ENCODE assay signal across 29 cellular contexts in genomic region chr5:59831341-59831989, GRCh38.
A peak's percentile ranks its signal among the peaks of the same experiment; 100 is the strongest.
DNase-seq lines count a peak whose midpoint lies in the region; ATAC-seq, FAIRE-seq and TF ChIP-seq lines count a peak whose summit lies in the region.
"Had no signal": no experiment of that assay in that cellular context is flagged by ENCODE, and none has a peak within 500 bp of the region (broad histone marks: within the 10 kb centered on the region; RNA-seq: fewer than 3 reads in every experiment).

No MANE protein-coding gene starts in this region.

- H3K4me1 Mint-ChIP-seq in glutamatergic neuron (ENCODE audit: low read depth, unreplicated experiment) (peaks cover 38% of the 10 kb centered on the region), CD14-positive monocyte (no peaks in the 10 kb centered on the region)
- H3K4me1 Mint-ChIP-seq in activated T-cell treated with anti-CD3 and anti-CD28 coated beads, Interleukin-2, amount 50 U/mL, for 24 hours (ENCODE audit: low read depth): no peaks in the 10 kb centered on the region
- H3K4me1 Mint-ChIP-seq: activated naive CD4-positive, alpha-beta T cell treated with anti-CD3 and anti-CD28 coated beads, Interleukin-2, amount 10 ng/mL, durations not matched to agents 7 days and 5 days; memory B cell; naive B cell; stimulated activated effector memory CD8-positive, alpha-beta T cell treated with anti-CD3 and anti-CD28 coated beads, Interleukin-12 subunit alpha, Interleukin-12 subunit beta, amount 100 ng/mL, for 72 hours had no signal

- TF ChIP-seq EP300 in A549 (IDR thresholded peaks at IDR 0.05): no peak

- intact Hi-C loops in CD14-positive monocyte (cut with micrococcal nuclease): no loop called here

- H3K27me3 Mint-ChIP-seq in glutamatergic neuron (ENCODE audit: unreplicated experiment) (peaks cover 6% of the 10 kb centered on the region), CD14-positive monocyte (ENCODE audit: low read depth in 3 of 3) (peaks cover 0 to 2% (median 0%) of the 10 kb centered on the region in 3 donors)
- no peaks in the 10 kb centered on the region for H3K27me3 Mint-ChIP-seq in activated T-cell treated with anti-CD3 and anti-CD28 coated beads, Interleukin-2, amount 50 U/mL, for 24 hours
- H3K27me3 Mint-ChIP-seq: activated naive CD4-positive, alpha-beta T cell treated with anti-CD3 and anti-CD28 coated beads, Interleukin-2, amount 10 ng/mL, durations not matched to agents 7 days and 5 days; IgD-negative memory B cell; naive B cell had no signal

- no peak for TF ChIP-seq RAD21 in A549 (conservative IDR thresholded peaks at IDR 0.05 in 1 of 2, IDR thresholded peaks at IDR 0.05 in 1 of 2)

- H3K4me3 Mint-ChIP-seq in glutamatergic neuron (ENCODE audit: unreplicated experiment): no peak overlapping the region
- H3K4me3 Mint-ChIP-seq in activated T-cell treated with anti-CD3 and anti-CD28 coated beads, Interleukin-2, amount 50 U/mL, for 24 hours: no peak overlapping the region
- no peak overlapping the region for H3K4me3 Mint-ChIP-seq in CD14-positive monocyte
- H3K4me3 Mint-ChIP-seq: activated naive CD4-positive, alpha-beta T cell treated with anti-CD3 and anti-CD28 coated beads, Interleukin-2, amount 10 ng/mL, durations not matched to agents 7 days and 5 days; activated T-cell treated with anti-CD3 and anti-CD28 coated beads, Interleukin-2, amount 50 U/mL, for 72 hours; IgD-negative memory B cell; memory B cell; naive B cell; stimulated activated effector memory CD8-positive, alpha-beta T cell treated with anti-CD3 and anti-CD28 coated beads, Interleukin-12 subunit alpha, Interleukin-12 subunit beta, amount 100 ng/mL, for 72 hours had no signal

- H3K4me3 ChIP-seq in A549 (no peak overlapping the region), HEK293 (ENCODE audit: low read depth, low read length) (no peak overlapping the region), SJCRH30 (no peak overlapping the region)
- H3K4me3 ChIP-seq: suprapubic skin, vagina had no signal

- no peak for ATAC-seq in A549
- ATAC-seq in GM21786 (IDR thresholded peaks at IDR 0.05; ENCODE audit: unreplicated experiment): no peak
- ATAC-seq: activated CD4-positive, CD25-positive, alpha-beta regulatory T cell treated with anti-CD3 and anti-CD28 coated beads, Interleukin-2, amount 50 U/mL, for 24 hours; activated T-cell treated with anti-CD3 and anti-CD28 coated beads, Interleukin-2, amount 50 U/mL, for 72 hours; HCT116; left cardiac atrium; right cardiac atrium; stimulated activated effector memory CD8-positive, alpha-beta T cell treated with anti-CD3 and anti-CD28 coated beads, Interleukin-12 subunit alpha, Interleukin-12 subunit beta, amount 100 ng/mL, for 72 hours had no signal

- 58% methylated on average over 4 of the region's 4 CpGs for WGBS in A549 (ENCODE audit: missing lambda C conversion rate)

- POLR2A ChIA-PET in A549 (lab: Yijun Ruan, JAX): no interaction called here
- POLR2A ChIA-PET in HEK293 (lab: Yijun Ruan, JAX): no interaction called here

- TF ChIP-seq POLR2A in A549 (IDR thresholded peaks at IDR 0.05; ENCODE audit: low read length): no peak

- DNase-seq in A549 (ENCODE audit: low read depth in 1 of 2, low spot score in 1 of 2) (no peak), SJCRH30 (peak in 1 of 2 experiments; percentile 27), glutamatergic neuron (no peak), D721Med (ENCODE audit: insufficient read length, low spot score) (no peak), CD14-positive monocyte (ENCODE audit: low spot score) (no peak)
- DNase-seq in activated T-cell treated with anti-CD3 and anti-CD28 coated beads, Interleukin-2, amount 50 U/mL, for 24 hours: no peak
- DNase-seq: activated naive CD4-positive, alpha-beta T cell treated with anti-CD3 and anti-CD28 coated beads, Interleukin-2, amount 10 ng/mL, durations not matched to agents 7 days and 5 days; activated T-cell treated with anti-CD3 and anti-CD28 coated beads, Interleukin-2, amount 50 U/mL, for 72 hours; anterior cingulate cortex; DMS153; erythroblast; left cardiac atrium; naive B cell; NCI-H187; NCI-H446; NK-92 treated with Interleukin-12 subunit alpha and Interleukin-12 subunit beta, amount 100 ng/mL, for 24 hours; right cardiac atrium; RPMI8226; stimulated activated CD4-positive, alpha-beta T cell treated with anti-CD3 and anti-CD28 coated beads, Interleukin-15, amount 100 ng/mL, for 24 hours had no signal

- peaks cover 6% of the 10 kb centered on the region for H3K9me3 Mint-ChIP-seq in glutamatergic neuron (ENCODE audit: unreplicated experiment)
- no peaks in the 10 kb centered on the region for H3K9me3 Mint-ChIP-seq in activated T-cell treated with anti-CD3 and anti-CD28 coated beads, Interleukin-2, amount 50 U/mL, for 24 hours
- H3K9me3 Mint-ChIP-seq in CD14-positive monocyte: no peaks in the 10 kb centered on the region
- H3K9me3 Mint-ChIP-seq: activated naive CD4-positive, alpha-beta T cell treated with anti-CD3 and anti-CD28 coated beads, Interleukin-2, amount 10 ng/mL, durations not matched to agents 7 days and 5 days; activated T-cell treated with anti-CD3 and anti-CD28 coated beads, Interleukin-2, amount 50 U/mL, for 72 hours; IgD-negative memory B cell; memory B cell; naive B cell had no signal

- H3K27ac Mint-ChIP-seq in glutamatergic neuron (ENCODE audit: unreplicated experiment) (peak overlapping the region; percentile 31), CD14-positive monocyte (no peak overlapping the region)
- H3K27ac Mint-ChIP-seq in activated T-cell treated with anti-CD3 and anti-CD28 coated beads, Interleukin-2, amount 50 U/mL, for 24 hours: no peak overlapping the region
- H3K27ac Mint-ChIP-seq: activated naive CD4-positive, alpha-beta T cell treated with anti-CD3 and anti-CD28 coated beads, Interleukin-2, amount 10 ng/mL, durations not matched to agents 7 days and 5 days; activated T-cell treated with anti-CD3 and anti-CD28 coated beads, Interleukin-2, amount 50 U/mL, for 72 hours; IgD-negative memory B cell; memory B cell; stimulated activated effector memory CD8-positive, alpha-beta T cell treated with anti-CD3 and anti-CD28 coated beads, Interleukin-12 subunit alpha, Interleukin-12 subunit beta, amount 100 ng/mL, for 72 hours had no signal

- no peaks in the 10 kb centered on the region for H3K27me3 ChIP-seq in SJCRH30
- H3K27me3 ChIP-seq: vagina had no signal

- H3K27ac ChIP-seq in A549 (no peak overlapping the region), HEK293 (ENCODE audit: extremely low read depth, low read depth, low read length) (no peak overlapping the region), SJCRH30 (peak overlapping the region; percentile 40; the same call in 1 of the 2 replicates)
- H3K27ac ChIP-seq: HL-60, suprapubic skin, vagina had no signal

- H3K36me3 Mint-ChIP-seq in glutamatergic neuron (ENCODE audit: unreplicated experiment) (no peaks in the 10 kb centered on the region), CD14-positive monocyte (peaks cover 7 to 12% of the 10 kb centered on the region in 2 donors)
- no peaks in the 10 kb centered on the region for H3K36me3 Mint-ChIP-seq in activated T-cell treated with anti-CD3 and anti-CD28 coated beads, Interleukin-2, amount 50 U/mL, for 24 hours (ENCODE audit: low read depth)
- H3K36me3 Mint-ChIP-seq: activated naive CD4-positive, alpha-beta T cell treated with anti-CD3 and anti-CD28 coated beads, Interleukin-2, amount 10 ng/mL, durations not matched to agents 7 days and 5 days; memory B cell; naive B cell; stimulated activated effector memory CD8-positive, alpha-beta T cell treated with anti-CD3 and anti-CD28 coated beads, Interleukin-12 subunit alpha, Interleukin-12 subunit beta, amount 100 ng/mL, for 72 hours had no signal

- H3K9me3 ChIP-seq in A549 (no peaks in the 10 kb centered on the region), HEK293 (ENCODE audit: control insufficient read depth, insufficient read depth, low read depth, low read length) (no peaks in the 10 kb centered on the region), SJCRH30 (replicated peaks) (no peaks in the 10 kb centered on the region)
- H3K9me3 ChIP-seq: suprapubic skin, vagina had no signal

- TF ChIP-seq CTCF in A549 (IDR thresholded peaks at IDR 0.05) (no peak), HEK293 (tag by site-specific recombination; IDR thresholded peaks at IDR 0.05) (no peak), glutamatergic neuron (IDR thresholded peaks at IDR 0.05; ENCODE audit: partially characterized antibody, unreplicated experiment) (no peak), D721Med (IDR thresholded peaks at IDR 0.05; ENCODE audit: insufficient read depth, missing control alignments) (no peak), CD14-positive monocyte (IDR thresholded peaks at IDR 0.05) (no peak)

- H3K36me3 ChIP-seq in HEK293 (ENCODE audit: control insufficient read depth in 2 of 2, insufficient read depth in 1 of 2, low read length in 2 of 2) (no peaks in the 10 kb centered on the region), SJCRH30 (no peaks in the 10 kb centered on the region)
- H3K36me3 ChIP-seq: suprapubic skin, vagina had no signal

- CTCF ChIA-PET in A549 (lab: Yijun Ruan, JAX): interaction anchor here (0.7 to 1.4 kb wide), 3 partner anchors 18 to 33 kb away, joined by 4 to 6 read pairs (median 6); no protein-coding TSS in a partner anchor
- CTCF ChIA-PET in HEK293 (lab: Yijun Ruan, JAX): interaction anchor here (0.6 to 1.2 kb wide), 2 partner anchors 8 to 523 kb away, joined by 3 read pairs; no protein-coding TSS in a partner anchor

- H3K4me2 ChIP-seq in A549: no peak overlapping the region

- H3K4me1 ChIP-seq in A549 (no peaks in the 10 kb centered on the region), HEK293 (ENCODE audit: control insufficient read depth, insufficient read depth, low read length) (peaks cover 5% of the 10 kb centered on the region; the same call in 1 of the 2 replicates), SJCRH30 (peaks cover 53% of the 10 kb centered on the region)
- H3K4me1 ChIP-seq: suprapubic skin had no signal

- FAIRE-seq in A549 (lab: Jason Lieb, UNC) (peak; percentile 28), D721Med (lab: Jason Lieb, UNC) (no peak)

TF ChIP-seq in A549, 52 proteins besides CTCF, POLR2A, EP300 and RAD21 (continues in another document):
- no peak for TF ChIP-seq USF2 (IDR thresholded peaks at IDR 0.05)
- no peak for TF ChIP-seq JUN (IDR thresholded peaks at IDR 0.05)

TF ChIP-seq in HEK293, 187 proteins besides CTCF, POLR2A, EP300 and RAD21 (continues in another document):
- TF ChIP-seq ZNF449 (tag by site-specific recombination; IDR thresholded peaks at IDR 0.05) (no peak), ZNF658 (tag by site-specific recombination; IDR thresholded peaks at IDR 0.05) (no peak), TRIM28 (IDR thresholded peaks at IDR 0.05; ENCODE audit: borderline replicate concordance, low read length) (peak; percentile 82; the same call in 1 of the 2 replicates)
